Comparison of ENCODE assay signal across 23 cellular contexts in genomic region chrX:36436286-36436860, GRCh38.
"Had no signal": no experiment of that assay in that cellular context is flagged by ENCODE, and none has a peak within 500 bp of the region (broad histone marks: within the 10 kb centered on the region; RNA-seq: fewer than 3 reads in every experiment).

No MANE protein-coding gene starts in this region.

- H3K4me1 Mint-ChIP-seq: activated B cell treated with CpG ODN at 0.5 μM for 24 hours; activated CD4-positive, alpha-beta memory T cell treated with anti-CD3 and anti-CD28 coated beads, Interleukin-2, amount 10 ng/mL, durations not matched to agents 7 days and 5 days; activated CD4-positive, alpha-beta T cell treated with anti-CD3 and anti-CD28 coated beads for 36 hours; naive thymus-derived CD4-positive, alpha-beta T cell; neural crest cell had no signal

- H3K27me3 Mint-ChIP-seq: activated B cell treated with CpG ODN at 0.5 μM for 24 hours; activated CD4-positive, alpha-beta memory T cell treated with anti-CD3 and anti-CD28 coated beads, Interleukin-2, amount 10 ng/mL, durations not matched to agents 7 days and 5 days; activated CD4-positive, alpha-beta T cell treated with anti-CD3 and anti-CD28 coated beads for 36 hours; naive thymus-derived CD4-positive, alpha-beta T cell; type B pancreatic cell had no signal

- H3K36me3 Mint-ChIP-seq: naive thymus-derived CD4-positive, alpha-beta T cell; type B pancreatic cell had no signal

- H3K36me3 ChIP-seq: gastroesophageal sphincter, heart left ventricle, lower lobe of right lung, sigmoid colon, spleen, thoracic aorta had no signal

- H3K9me3 Mint-ChIP-seq: activated CD4-positive, alpha-beta memory T cell treated with anti-CD3 and anti-CD28 coated beads, Interleukin-2, amount 10 ng/mL, durations not matched to agents 7 days and 5 days; activated naive CD4-positive, alpha-beta T cell treated with anti-CD3 and anti-CD28 coated beads for 36 hours had no signal

- H3K4me3 Mint-ChIP-seq: activated B cell treated with CpG ODN at 0.5 μM for 24 hours; activated CD4-positive, alpha-beta memory T cell treated with anti-CD3 and anti-CD28 coated beads, Interleukin-2, amount 10 ng/mL, durations not matched to agents 7 days and 5 days; activated CD4-positive, alpha-beta T cell treated with anti-CD3 and anti-CD28 coated beads for 36 hours; activated naive CD4-positive, alpha-beta T cell treated with anti-CD3 and anti-CD28 coated beads for 36 hours; activated T-cell treated with anti-CD3 and anti-CD28 coated beads, Interleukin-2, amount 50 U/mL, for 72 hours; naive thymus-derived CD4-positive, alpha-beta T cell; neural crest cell; type B pancreatic cell had no signal

- H3K27ac Mint-ChIP-seq: activated B cell treated with CpG ODN at 0.5 μM for 24 hours; activated CD4-positive, alpha-beta memory T cell treated with anti-CD3 and anti-CD28 coated beads, Interleukin-2, amount 10 ng/mL, durations not matched to agents 7 days and 5 days; activated CD4-positive, alpha-beta T cell treated with anti-CD3 and anti-CD28 coated beads for 36 hours; activated naive CD4-positive, alpha-beta T cell treated with anti-CD3 and anti-CD28 coated beads for 36 hours; activated T-cell treated with anti-CD3 and anti-CD28 coated beads, Interleukin-2, amount 50 U/mL, for 72 hours; naive thymus-derived CD4-positive, alpha-beta T cell; type B pancreatic cell had no signal

- H3K27ac ChIP-seq: epithelial cell of prostate, gastroesophageal sphincter, heart left ventricle, lower lobe of right lung, sigmoid colon, spleen, thoracic aorta had no signal

- H3K27me3 ChIP-seq: gastroesophageal sphincter, sigmoid colon, spleen had no signal

- H3K4me3 ChIP-seq: gastroesophageal sphincter, heart left ventricle, lower lobe of right lung, mucosa of descending colon, sigmoid colon, spleen, thoracic aorta had no signal

- H3K9me3 ChIP-seq: gastroesophageal sphincter, heart left ventricle, lower lobe of right lung, mucosa of descending colon, sigmoid colon, spleen, thoracic aorta had no signal

- H3K4me1 ChIP-seq: gastroesophageal sphincter, heart left ventricle, lower lobe of right lung, sigmoid colon, spleen had no signal

- DNase-seq: activated B cell treated with CpG ODN at 0.5 μM for 24 hours; activated CD4-positive, alpha-beta memory T cell treated with anti-CD3 and anti-CD28 coated beads, Interleukin-2, amount 10 ng/mL, durations not matched to agents 7 days and 5 days; activated CD4-positive, alpha-beta T cell treated with anti-CD3 and anti-CD28 coated beads for 36 hours; activated effector memory CD4-positive, alpha-beta T cell treated with Interleukin-2 at 50 U/mL for 16 hours; activated naive CD4-positive, alpha-beta T cell treated with anti-CD3 and anti-CD28 coated beads for 36 hours; activated T-cell treated with anti-CD3 and anti-CD28 coated beads, Interleukin-2, amount 50 U/mL, for 72 hours; heart left ventricle; islet precursor cell; left colon; lower lobe of right lung; mesendoderm; mucosa of descending colon; naive thymus-derived CD4-positive, alpha-beta T cell; sigmoid colon; stimulated activated CD4-positive, alpha-beta T cell treated with anti-CD3 and anti-CD28 coated beads, Interleukin-4, amount 100 ng/mL, for 1 hour; stimulated activated naive CD4-positive, alpha-beta T cell treated with Interleukin-2 at 50 U/mL for 16 hours; T-helper 9 cell had no signal

- ATAC-seq: activated CD4-positive, alpha-beta T cell treated with anti-CD3 and anti-CD28 coated beads for 36 hours; activated T-cell treated with anti-CD3 and anti-CD28 coated beads, Interleukin-2, amount 50 U/mL, for 72 hours; gastroesophageal sphincter; heart left ventricle; left colon; lower lobe of right lung; mucosa of descending colon; naive thymus-derived CD4-positive, alpha-beta T cell had no signal
